In the genomic region with DNA sequence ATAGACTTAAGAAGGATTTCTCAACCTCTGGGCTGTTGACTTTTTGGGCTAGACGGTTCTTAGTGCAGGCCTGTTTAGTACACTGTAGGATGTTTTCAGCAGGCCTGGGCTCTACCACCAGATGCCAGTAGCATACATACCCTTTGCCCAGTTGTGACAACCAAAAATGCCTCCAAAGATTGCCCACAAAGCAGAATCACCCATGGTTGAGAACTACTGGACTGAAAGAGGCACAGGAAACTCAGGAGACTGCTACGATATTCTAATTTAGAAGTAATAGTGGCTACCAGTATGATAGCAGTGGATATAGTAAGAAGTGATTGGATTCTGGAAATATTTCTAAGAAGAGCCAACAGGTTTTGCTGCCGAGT, we compare ENCODE assay signal across 1 cellular context.
TF ChIP-seq lines count a peak whose summit lies in the region.

No MANE protein-coding gene starts in this region.

TF ChIP-seq in HepG2, 621 proteins besides CTCF, POLR2A, EP300 and RAD21:
- TF ChIP-seq HNF4G (IDR thresholded peaks at IDR 0.05; ENCODE audit: borderline replicate concordance, low read depth, low read length), result no peak
- TF ChIP-seq HNF4G (CRISPR knock-in tag; IDR thresholded peaks at IDR 0.05; ENCODE audit: borderline replicate concordance, low read depth), result no peak
- 0 out of 2 replicates have a peak, but pooled peaks have one; percentile 29 for TF ChIP-seq POLR2G (IDR thresholded peaks at IDR 0.05; ENCODE audit: low read depth, low read length)
- TF ChIP-seq, protein P1, sequence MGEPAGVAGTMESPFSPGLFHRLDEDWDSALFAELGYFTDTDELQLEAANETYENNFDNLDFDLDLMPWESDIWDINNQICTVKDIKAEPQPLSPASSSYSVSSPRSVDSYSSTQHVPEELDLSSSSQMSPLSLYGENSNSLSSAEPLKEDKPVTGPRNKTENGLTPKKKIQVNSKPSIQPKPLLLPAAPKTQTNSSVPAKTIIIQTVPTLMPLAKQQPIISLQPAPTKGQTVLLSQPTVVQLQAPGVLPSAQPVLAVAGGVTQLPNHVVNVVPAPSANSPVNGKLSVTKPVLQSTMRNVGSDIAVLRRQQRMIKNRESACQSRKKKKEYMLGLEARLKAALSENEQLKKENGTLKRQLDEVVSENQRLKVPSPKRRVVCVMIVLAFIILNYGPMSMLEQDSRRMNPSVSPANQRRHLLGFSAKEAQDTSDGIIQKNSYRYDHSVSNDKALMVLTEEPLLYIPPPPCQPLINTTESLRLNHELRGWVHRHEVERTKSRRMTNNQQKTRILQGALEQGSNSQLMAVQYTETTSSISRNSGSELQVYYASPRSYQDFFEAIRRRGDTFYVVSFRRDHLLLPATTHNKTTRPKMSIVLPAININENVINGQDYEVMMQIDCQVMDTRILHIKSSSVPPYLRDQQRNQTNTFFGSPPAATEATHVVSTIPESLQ (CRISPR knock-in tag; conservative IDR thresholded peaks at IDR 0.05), result no peak
- no peak for TF ChIP-seq ZNF572 (CRISPR knock-in tag; IDR thresholded peaks at IDR 0.05)
- TF ChIP-seq ZNF558 (CRISPR knock-in tag; IDR thresholded peaks at IDR 0.05; ENCODE audit: borderline replicate concordance), result no peak
